11 cellular contexts compared by ENCODE assay signal in genomic region chr13:42275098-42275471, GRCh38.
A peak's percentile ranks its signal among the peaks of the same experiment; 100 is the strongest.
DNase-seq lines count a peak whose midpoint lies in the region; ATAC-seq and TF ChIP-seq lines count a peak whose summit lies in the region.
"Had no signal": no experiment of that assay in that cellular context is flagged by ENCODE, and none has a peak within 500 bp of the region (broad histone marks: within the 10 kb centered on the region; RNA-seq: fewer than 3 reads in every experiment).

No MANE protein-coding gene starts in this region.

- no peak overlapping the region for H2AFZ ChIP-seq in OCI-LY3 (ENCODE audit: low read depth, low read length)

- H3K9me3 Mint-ChIP-seq in activated naive CD4-positive, alpha-beta T cell treated with anti-CD3 and anti-CD28 coated beads, Interleukin-2, amount 10 ng/mL, durations not matched to agents 7 days and 5 days: peaks cover 4% of the 10 kb centered on the region
- peaks cover 8% of the 10 kb centered on the region for H3K9me3 Mint-ChIP-seq in stimulated activated effector memory CD8-positive, alpha-beta T cell treated with anti-CD3 and anti-CD28 coated beads, Interleukin-12 subunit alpha, Interleukin-12 subunit beta, amount 100 ng/mL, for 72 hours

- peak; percentile 28 for ATAC-seq in HG02642 (IDR thresholded peaks at IDR 0.05; ENCODE audit: poor library complexity, unreplicated experiment)
- ATAC-seq in stimulated activated effector memory CD8-positive, alpha-beta T cell treated with anti-CD3 and anti-CD28 coated beads, Interleukin-12 subunit alpha, Interleukin-12 subunit beta, amount 100 ng/mL, for 72 hours: no peak

- H3K27me3 Mint-ChIP-seq in activated naive CD4-positive, alpha-beta T cell treated with anti-CD3 and anti-CD28 coated beads, Interleukin-2, amount 10 ng/mL, durations not matched to agents 7 days and 5 days: peaks cover 4% of the 10 kb centered on the region

- H3K79me2 ChIP-seq in OCI-LY3 (ENCODE audit: low read length): peaks cover 85% of the 10 kb centered on the region

- CTCF ChIA-PET in activated naive CD4-positive, alpha-beta T cell treated with anti-CD3 and anti-CD28 coated beads, Interleukin-2, amount 10 ng/mL, durations not matched to agents 7 days and 5 days (lab: Charles Lee): no interaction called here

- H3K27me3 ChIP-seq in OCI-LY3 (ENCODE audit: low read depth, low read length): no peaks in the 10 kb centered on the region
- H3K27me3 ChIP-seq: SJSA1 had no signal

- H3K4me1 Mint-ChIP-seq in activated naive CD4-positive, alpha-beta T cell treated with anti-CD3 and anti-CD28 coated beads, Interleukin-2, amount 10 ng/mL, durations not matched to agents 7 days and 5 days: peaks cover 64% of the 10 kb centered on the region
- H3K4me1 Mint-ChIP-seq in stimulated activated effector memory CD8-positive, alpha-beta T cell treated with anti-CD3 and anti-CD28 coated beads, Interleukin-12 subunit alpha, Interleukin-12 subunit beta, amount 100 ng/mL, for 72 hours: peaks cover 46% of the 10 kb centered on the region

- no peak overlapping the region for H3K4me3 Mint-ChIP-seq in activated naive CD4-positive, alpha-beta T cell treated with anti-CD3 and anti-CD28 coated beads, Interleukin-2, amount 10 ng/mL, durations not matched to agents 7 days and 5 days
- peak overlapping the region; percentile 87 for H3K4me3 Mint-ChIP-seq in stimulated activated effector memory CD8-positive, alpha-beta T cell treated with anti-CD3 and anti-CD28 coated beads, Interleukin-12 subunit alpha, Interleukin-12 subunit beta, amount 100 ng/mL, for 72 hours

- TF ChIP-seq CTCF in OCI-LY3 (IDR thresholded peaks at IDR 0.05; ENCODE audit: low read depth, low read length): no peak

- peaks cover 7% of the 10 kb centered on the region for H4K20me1 ChIP-seq in OCI-LY3 (ENCODE audit: insufficient read depth, low read length)

- peak overlapping the region; percentile 10 for H3K4me3 ChIP-seq in OCI-LY3 (ENCODE audit: low read length)
- H3K4me3 ChIP-seq: SJSA1 had no signal

- peaks cover 23% of the 10 kb centered on the region for H3K36me3 Mint-ChIP-seq in activated naive CD4-positive, alpha-beta T cell treated with anti-CD3 and anti-CD28 coated beads, Interleukin-2, amount 10 ng/mL, durations not matched to agents 7 days and 5 days
- peaks cover 16% of the 10 kb centered on the region for H3K36me3 Mint-ChIP-seq in stimulated activated effector memory CD8-positive, alpha-beta T cell treated with anti-CD3 and anti-CD28 coated beads, Interleukin-12 subunit alpha, Interleukin-12 subunit beta, amount 100 ng/mL, for 72 hours

- peak overlapping the region; percentile 83 for H3K4me2 ChIP-seq in OCI-LY3 (ENCODE audit: low read length)

- DNase-seq in activated naive CD4-positive, alpha-beta T cell treated with anti-CD3 and anti-CD28 coated beads, Interleukin-2, amount 10 ng/mL, durations not matched to agents 7 days and 5 days: no peak
- DNase-seq in activated naive CD4-positive, alpha-beta T cell treated with anti-CD3 and anti-CD28 coated beads, Interleukin-2, amount 50 U/mL, for 16 hours: no peak
- DNase-seq in stimulated activated effector memory CD8-positive, alpha-beta T cell treated with anti-CD3 and anti-CD28 coated beads, Interleukin-12 subunit alpha, Interleukin-12 subunit beta, amount 100 ng/mL, for 72 hours (ENCODE audit: low spot score in 2 of 2): no peak
- no peak for DNase-seq in posterior cingulate gyrus
- DNase-seq in NCI-H2196 (lab: John Stamatoyannopoulos, UW; ENCODE audit: unreplicated experiment): no peak
- DNase-seq in caudate nucleus (lab: John Stamatoyannopoulos, UW): no peak
- DNase-seq: kidney glomerular epithelial cell had no signal

- peaks cover 20% of the 10 kb centered on the region for H3K36me3 ChIP-seq in OCI-LY3 (replicated peaks; ENCODE audit: low read depth, low read length)

- H3K27ac Mint-ChIP-seq in activated naive CD4-positive, alpha-beta T cell treated with anti-CD3 and anti-CD28 coated beads, Interleukin-2, amount 10 ng/mL, durations not matched to agents 7 days and 5 days: peak overlapping the region; percentile 30
- H3K27ac Mint-ChIP-seq in stimulated activated effector memory CD8-positive, alpha-beta T cell treated with anti-CD3 and anti-CD28 coated beads, Interleukin-12 subunit alpha, Interleukin-12 subunit beta, amount 100 ng/mL, for 72 hours: no peak overlapping the region

- H3K27ac ChIP-seq in OCI-LY3 (ENCODE audit: low read length) (peak overlapping the region; percentile 46), caudate nucleus (ENCODE audit: low read depth, low read length) (no peak overlapping the region)
- H3K27ac ChIP-seq: HL-60, SJSA1 had no signal

- H3K9me3 ChIP-seq in OCI-LY3 (ENCODE audit: insufficient read depth, low read length): peaks cover 5% of the 10 kb centered on the region; the same call in 1 of the 2 replicates
- H3K9me3 ChIP-seq: SJSA1 had no signal

- intact Hi-C loops in posterior cingulate gyrus (cut with DNase I): loop anchor here (10.0 kb wide), 1 partner anchor 230 kb away; the partner anchor contains the start of gene DGKH

- peaks cover 39% of the 10 kb centered on the region for H3K4me1 ChIP-seq in OCI-LY3 (ENCODE audit: low read length)

- peak overlapping the region; percentile 12; the same call in 1 of the 2 replicates for H3K9ac ChIP-seq in OCI-LY3 (ENCODE audit: low read length)
